In the genomic region with DNA sequence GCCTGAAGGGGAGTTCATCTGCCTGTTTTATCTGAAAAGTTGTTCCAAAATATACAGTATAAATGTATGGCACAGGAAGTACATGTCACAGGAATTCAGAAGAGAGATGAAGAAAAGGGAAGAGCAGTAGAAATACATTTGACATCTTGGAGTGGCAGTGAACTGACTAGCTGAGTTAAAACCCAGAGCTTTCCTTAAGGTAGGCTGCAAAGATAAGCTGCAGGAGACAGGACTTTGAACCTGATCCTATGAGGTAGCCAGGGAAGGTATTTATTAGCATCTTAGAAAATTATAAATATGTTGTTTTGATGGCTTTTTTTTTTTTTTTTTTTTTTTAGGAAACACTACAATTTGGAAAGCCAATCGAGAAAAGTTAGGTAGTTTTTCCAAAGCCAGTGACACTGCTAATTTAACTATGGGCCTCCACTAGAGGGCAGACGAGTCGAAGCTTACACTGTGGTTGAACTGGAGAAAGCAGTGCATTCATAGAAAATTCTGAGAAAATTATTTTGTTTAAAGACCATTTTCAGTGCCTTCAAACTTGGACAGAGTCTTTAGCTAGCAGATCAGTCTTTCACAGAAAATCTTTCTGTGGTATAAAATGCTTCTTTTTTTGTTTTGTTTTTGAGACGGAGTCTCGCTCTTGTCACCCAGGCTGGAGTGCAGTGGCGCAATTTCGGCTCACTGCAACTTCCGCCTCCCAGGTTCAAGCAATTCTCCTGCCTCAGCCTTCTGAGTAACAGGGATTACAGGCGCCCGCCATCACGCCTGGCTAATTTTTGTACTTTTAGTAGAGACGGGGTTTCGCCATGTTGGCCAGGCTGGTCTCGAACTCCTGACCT, we compare ENCODE assay signal across 8 cellular contexts.
DNase-seq lines count a peak whose midpoint lies in the region; ATAC-seq and TF ChIP-seq lines count a peak whose summit lies in the region.

No MANE protein-coding gene starts in this region.

- H3K4me3 Mint-ChIP-seq in activated naive CD8-positive, alpha-beta T cell treated with anti-CD3 and anti-CD28 coated beads, Interleukin-2, amount 50 U/mL, for 24 hours, result no peak overlapping the region

- H3K9me3 Mint-ChIP-seq in activated naive CD8-positive, alpha-beta T cell treated with anti-CD3 and anti-CD28 coated beads, Interleukin-2, amount 50 U/mL, for 24 hours, result no peaks in the 10 kb centered on the region

- H3K36me3 ChIP-seq in cardiac muscle cell (no peaks in the 10 kb centered on the region), psoas muscle (ENCODE audit: insufficient read depth in 1 of 2, low read depth in 1 of 2) (no peaks in the 10 kb centered on the region)

- no peaks in the 10 kb centered on the region for H3K27me3 Mint-ChIP-seq in activated naive CD8-positive, alpha-beta T cell treated with anti-CD3 and anti-CD28 coated beads, Interleukin-2, amount 50 U/mL, for 24 hours

- TF ChIP-seq CTCF in cardiac muscle cell (IDR thresholded peaks at IDR 0.05; ENCODE audit: low read depth, low read length) (peak; percentile 71), psoas muscle (IDR thresholded peaks at IDR 0.05) (peak; percentile 80)

- H3K4me1 ChIP-seq in cardiac muscle cell (ENCODE audit: low read depth) (no peaks in the 10 kb centered on the region), psoas muscle (no peaks in the 10 kb centered on the region)

- 65 to 69% (median 69%) methylated on average over 13 to 14 of the region's 14 CpGs for WGBS in psoas muscle, 3 donors

- no peak overlapping the region for H3K27ac ChIP-seq in cardiac muscle cell
- H3K27ac ChIP-seq in psoas muscle, result no peak overlapping the region

- no peaks in the 10 kb centered on the region for H3K9me3 ChIP-seq in cardiac muscle cell (ENCODE audit: low read depth)
- H3K9me3 ChIP-seq in psoas muscle, result no peaks in the 10 kb centered on the region

- peak; percentile 59 for ATAC-seq in activated naive CD8-positive, alpha-beta T cell treated with anti-CD3 and anti-CD28 coated beads, Interleukin-2, amount 50 U/mL, for 24 hours
- peak; percentile 73 to 87 (median 76) for ATAC-seq in psoas muscle
- no peak for ATAC-seq in GM21515 (IDR thresholded peaks at IDR 0.05; ENCODE audit: unreplicated experiment)
- ATAC-seq in HG02884 (IDR thresholded peaks at IDR 0.05; ENCODE audit: unreplicated experiment), result no peak

- DNase-seq in EL (peak; percentile 79), LoVo (ENCODE audit: low spot score) (peak; percentile 69), T follicular helper cell (ENCODE audit: low read depth) (peak; percentile 66), cardiac muscle cell (ENCODE audit: low read depth in 1 of 2, low spot score in 1 of 2) (peak; percentile 75 to 79), psoas muscle (peak; percentile 42 to 56)
- DNase-seq in activated naive CD8-positive, alpha-beta T cell treated with anti-CD3 and anti-CD28 coated beads, Interleukin-2, amount 50 U/mL, for 24 hours, result peak; percentile 72

- no peaks in the 10 kb centered on the region for H3K36me3 Mint-ChIP-seq in activated naive CD8-positive, alpha-beta T cell treated with anti-CD3 and anti-CD28 coated beads, Interleukin-2, amount 50 U/mL, for 24 hours (ENCODE audit: low read depth)

- intact Hi-C loops in psoas muscle (cut with DNase I), result loop anchor here (2.0 to 10.0 kb wide), 3 partner anchors 123 to 287 kb away; a partner anchor contains a TSS

- H3K27me3 ChIP-seq in cardiac muscle cell (no peaks in the 10 kb centered on the region), psoas muscle (ENCODE audit: insufficient read depth in 3 of 3, low read length in 2 of 3) (no peaks in the 10 kb centered on the region)

- no peak overlapping the region for H3K27ac Mint-ChIP-seq in activated naive CD8-positive, alpha-beta T cell treated with anti-CD3 and anti-CD28 coated beads, Interleukin-2, amount 50 U/mL, for 24 hours

- no peak overlapping the region for H3K4me3 ChIP-seq in cardiac muscle cell
- no peak overlapping the region for H3K4me3 ChIP-seq in psoas muscle

- H3K4me1 Mint-ChIP-seq in activated naive CD8-positive, alpha-beta T cell treated with anti-CD3 and anti-CD28 coated beads, Interleukin-2, amount 50 U/mL, for 24 hours, result peaks cover 14% of the 10 kb centered on the region

Comparison
In these comparisons a context has a peak if more than half of its experiments do, and no peak if none do; other contexts are left out.
1. ATAC-seq: peak in activated naive CD8-positive, alpha-beta T cell treated with anti-CD3 and anti-CD28 coated beads, Interleukin-2, amount 50 U/mL, for 24 hours (single experiment) and psoas muscle (4 of 4); none in GM21515 (single experiment) and HG02884 (single experiment).
2. Peak in every context shown above with its lines, with median percentiles within 50 percentile points of each other: DNase-seq.